In the genomic region with DNA sequence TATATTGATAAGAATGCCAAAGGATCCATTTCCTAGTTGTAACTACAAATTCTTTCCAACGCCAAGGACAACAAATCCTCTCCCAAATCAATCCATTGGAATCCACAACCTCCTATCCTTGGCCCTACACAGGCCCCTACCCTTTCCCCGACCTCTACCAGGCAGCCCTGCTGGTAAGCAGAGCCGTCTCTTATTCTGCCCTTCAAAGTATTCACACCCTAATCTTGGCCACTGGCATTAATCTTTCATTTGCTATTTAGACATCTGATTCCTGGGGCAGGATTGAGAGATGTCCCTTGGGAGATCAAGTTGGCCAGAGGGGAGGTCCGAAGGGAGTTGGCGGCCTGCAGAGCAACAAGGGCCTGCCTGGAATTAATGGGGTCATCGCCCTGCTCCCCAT, we compare ENCODE assay signal across 21 cellular contexts.
DNase-seq lines count a peak whose midpoint lies in the region; ATAC-seq and TF ChIP-seq lines count a peak whose summit lies in the region.
"Had no signal": no experiment of that assay in that cellular context is flagged by ENCODE, and none has a peak within 500 bp of the region (broad histone marks: within the 10 kb centered on the region; RNA-seq: fewer than 3 reads in every experiment).

No MANE protein-coding gene starts in this region.

- H3K27me3 ChIP-seq in psoas muscle (ENCODE audit: insufficient read depth in 3 of 3, low read length in 2 of 3): no peaks in the 10 kb centered on the region
- no peaks in the 10 kb centered on the region for H3K27me3 ChIP-seq in CD8-positive, alpha-beta T cell (ENCODE audit: insufficient read depth, low read length)

- H3K4me1 Mint-ChIP-seq in activated naive CD8-positive, alpha-beta T cell treated with anti-CD3 and anti-CD28 coated beads, Interleukin-2, amount 10 ng/mL, durations not matched to agents 7 days and 5 days: peaks cover 23% of the 10 kb centered on the region
- peaks cover 2% of the 10 kb centered on the region for H3K4me1 Mint-ChIP-seq in activated naive CD8-positive, alpha-beta T cell treated with anti-CD3 and anti-CD28 coated beads, Interleukin-2, amount 50 U/mL, for 24 hours
- H3K4me1 Mint-ChIP-seq in chondrocyte (ENCODE audit: low read depth): peaks cover 72% of the 10 kb centered on the region
- H3K4me1 Mint-ChIP-seq in CD8-positive, alpha-beta T cell (ENCODE audit: low read depth): peaks cover 4% of the 10 kb centered on the region
- H3K4me1 Mint-ChIP-seq: CD4-positive, CD25-positive, alpha-beta regulatory T cell had no signal

- H3K4me3 Mint-ChIP-seq in activated naive CD8-positive, alpha-beta T cell treated with anti-CD3 and anti-CD28 coated beads, Interleukin-2, amount 10 ng/mL, durations not matched to agents 7 days and 5 days: no peak overlapping the region
- H3K4me3 Mint-ChIP-seq in activated naive CD8-positive, alpha-beta T cell treated with anti-CD3 and anti-CD28 coated beads, Interleukin-2, amount 50 U/mL, for 24 hours: no peak overlapping the region
- H3K4me3 Mint-ChIP-seq in chondrocyte (ENCODE audit: unreplicated experiment): peak overlapping the region; percentile 26
- no peak overlapping the region for H3K4me3 Mint-ChIP-seq in CD8-positive, alpha-beta T cell
- H3K4me3 Mint-ChIP-seq: CD4-positive, CD25-positive, alpha-beta regulatory T cell; CD8-positive, alpha-beta memory T cell had no signal

- no peak for ATAC-seq in activated naive CD8-positive, alpha-beta T cell treated with anti-CD3 and anti-CD28 coated beads, Interleukin-2, amount 10 ng/mL, durations not matched to agents 7 days and 5 days (ENCODE audit: low read depth)
- no peak for ATAC-seq in activated naive CD8-positive, alpha-beta T cell treated with anti-CD3 and anti-CD28 coated beads, Interleukin-2, amount 50 U/mL, for 24 hours
- ATAC-seq in psoas muscle: peak; percentile 36 to 76 (median 64)
- no peak for ATAC-seq in CD8-positive, alpha-beta T cell
- no peak for ATAC-seq in HG03342 (IDR thresholded peaks at IDR 0.05; ENCODE audit: unreplicated experiment)
- ATAC-seq: A549, GM12878 had no signal

- no peaks in the 10 kb centered on the region for H3K36me3 ChIP-seq in psoas muscle (ENCODE audit: insufficient read depth in 1 of 2, low read depth in 1 of 2)
- H3K36me3 ChIP-seq in CD8-positive, alpha-beta T cell (ENCODE audit: insufficient read depth, low read length): no peaks in the 10 kb centered on the region

- TF ChIP-seq CTCF in chondrocyte (IDR thresholded peaks at IDR 0.05) (no peak), psoas muscle (IDR thresholded peaks at IDR 0.05) (no peak)
- no peak for TF ChIP-seq CTCF in CD8-positive, alpha-beta T cell (IDR thresholded peaks at IDR 0.05)

- no peak overlapping the region for H3K27ac ChIP-seq in psoas muscle
- no peak overlapping the region for H3K27ac ChIP-seq in CD8-positive, alpha-beta T cell (ENCODE audit: low read depth, low read length)
- H3K27ac ChIP-seq: A549, C4-2B, GM23248 had no signal

- CTCF ChIA-PET in CD8-positive, alpha-beta T cell (lab: Charles Lee): no interaction called here

- no peak for DNase-seq in activated naive CD8-positive, alpha-beta T cell treated with anti-CD3 and anti-CD28 coated beads, Interleukin-2, amount 10 ng/mL, durations not matched to agents 7 days and 5 days
- DNase-seq in activated naive CD8-positive, alpha-beta T cell treated with anti-CD3 and anti-CD28 coated beads, Interleukin-2, amount 50 U/mL, for 24 hours: no peak
- no peak for DNase-seq in chondrocyte (ENCODE audit: low spot score)
- no peak for DNase-seq in psoas muscle
- DNase-seq in CD8-positive, alpha-beta T cell: no peak
- DNase-seq in AG20443 (ENCODE audit: low spot score): no peak
- DNase-seq: 8988T; ACHN; CD4-positive, CD25-positive, alpha-beta regulatory T cell; CD8-positive, alpha-beta memory T cell; DMS 273 treated with DMSO at 0.1 percent for 48 hours; DMS79; EL; GDM1; GM23248; H7; HCEC 1CT had no signal

- H3K27ac Mint-ChIP-seq in activated naive CD8-positive, alpha-beta T cell treated with anti-CD3 and anti-CD28 coated beads, Interleukin-2, amount 10 ng/mL, durations not matched to agents 7 days and 5 days: peak overlapping the region; percentile 2
- no peak overlapping the region for H3K27ac Mint-ChIP-seq in activated naive CD8-positive, alpha-beta T cell treated with anti-CD3 and anti-CD28 coated beads, Interleukin-2, amount 50 U/mL, for 24 hours
- H3K27ac Mint-ChIP-seq in chondrocyte (ENCODE audit: unreplicated experiment): no peak overlapping the region
- H3K27ac Mint-ChIP-seq in CD8-positive, alpha-beta T cell: no peak overlapping the region
- H3K27ac Mint-ChIP-seq: CD4-positive, CD25-positive, alpha-beta regulatory T cell had no signal

- WGBS in psoas muscle, 3 donors: 28 to 49% (median 37%) methylated on average over 6 of the region's 6 CpGs

- peaks cover 11% of the 10 kb centered on the region for H3K27me3 Mint-ChIP-seq in activated naive CD8-positive, alpha-beta T cell treated with anti-CD3 and anti-CD28 coated beads, Interleukin-2, amount 10 ng/mL, durations not matched to agents 7 days and 5 days
- H3K27me3 Mint-ChIP-seq in activated naive CD8-positive, alpha-beta T cell treated with anti-CD3 and anti-CD28 coated beads, Interleukin-2, amount 50 U/mL, for 24 hours: no peaks in the 10 kb centered on the region
- H3K27me3 Mint-ChIP-seq in chondrocyte (ENCODE audit: low read depth): no peaks in the 10 kb centered on the region
- no peaks in the 10 kb centered on the region for H3K27me3 Mint-ChIP-seq in CD8-positive, alpha-beta T cell (ENCODE audit: low read depth)
- H3K27me3 Mint-ChIP-seq: CD8-positive, alpha-beta memory T cell had no signal

- H3K9me3 Mint-ChIP-seq in activated naive CD8-positive, alpha-beta T cell treated with anti-CD3 and anti-CD28 coated beads, Interleukin-2, amount 10 ng/mL, durations not matched to agents 7 days and 5 days: peaks cover 3% of the 10 kb centered on the region
- no peaks in the 10 kb centered on the region for H3K9me3 Mint-ChIP-seq in activated naive CD8-positive, alpha-beta T cell treated with anti-CD3 and anti-CD28 coated beads, Interleukin-2, amount 50 U/mL, for 24 hours
- no peaks in the 10 kb centered on the region for H3K9me3 Mint-ChIP-seq in chondrocyte (ENCODE audit: low read depth)
- H3K9me3 Mint-ChIP-seq in CD8-positive, alpha-beta T cell: no peaks in the 10 kb centered on the region
- H3K9me3 Mint-ChIP-seq: CD4-positive, CD25-positive, alpha-beta regulatory T cell had no signal

- no peaks in the 10 kb centered on the region for H3K9me3 ChIP-seq in psoas muscle
- no peaks in the 10 kb centered on the region for H3K9me3 ChIP-seq in CD8-positive, alpha-beta T cell (ENCODE audit: low read length)
- H3K9me3 ChIP-seq: A549 had no signal

- peaks cover 3% of the 10 kb centered on the region for H3K4me1 ChIP-seq in psoas muscle
- H3K4me1 ChIP-seq in CD8-positive, alpha-beta T cell (ENCODE audit: insufficient read depth, low read length): no peaks in the 10 kb centered on the region
- H3K4me1 ChIP-seq: A549 had no signal

- H3K36me3 Mint-ChIP-seq in activated naive CD8-positive, alpha-beta T cell treated with anti-CD3 and anti-CD28 coated beads, Interleukin-2, amount 10 ng/mL, durations not matched to agents 7 days and 5 days: peaks cover 38% of the 10 kb centered on the region
- H3K36me3 Mint-ChIP-seq in activated naive CD8-positive, alpha-beta T cell treated with anti-CD3 and anti-CD28 coated beads, Interleukin-2, amount 50 U/mL, for 24 hours (ENCODE audit: low read depth): no peaks in the 10 kb centered on the region
- no peaks in the 10 kb centered on the region for H3K36me3 Mint-ChIP-seq in chondrocyte (ENCODE audit: low read depth)
- no peaks in the 10 kb centered on the region for H3K36me3 Mint-ChIP-seq in CD8-positive, alpha-beta T cell
- H3K36me3 Mint-ChIP-seq: CD4-positive, CD25-positive, alpha-beta regulatory T cell; CD8-positive, alpha-beta memory T cell had no signal

- H3K4me3 ChIP-seq in psoas muscle: no peak overlapping the region
- no peak overlapping the region for H3K4me3 ChIP-seq in CD8-positive, alpha-beta T cell (ENCODE audit: low read depth, low read length)
- H3K4me3 ChIP-seq: A549, GM12878, GM23248 had no signal

- intact Hi-C loops in psoas muscle (cut with DNase I): no loop called here
- intact Hi-C loops in CD8-positive, alpha-beta T cell (cut with DNase I, micrococcal nuclease): no loop called here

- POLR2A ChIA-PET in activated naive CD8-positive, alpha-beta T cell treated with anti-CD3 and anti-CD28 coated beads, Interleukin-2, amount 10 ng/mL, durations not matched to agents 7 days and 5 days (lab: Charles Lee): no interaction called here
- POLR2A ChIA-PET in CD8-positive, alpha-beta T cell (lab: Charles Lee): no interaction called here

Comparison
In these comparisons a context has a peak if more than half of its experiments do, and no peak if none do; other contexts are left out.
1. ATAC-seq: peak in psoas muscle (4 of 4); none in activated naive CD8-positive, alpha-beta T cell treated with anti-CD3 and anti-CD28 coated beads, Interleukin-2, amount 10 ng/mL, durations not matched to agents 7 days and 5 days (single experiment), activated naive CD8-positive, alpha-beta T cell treated with anti-CD3 and anti-CD28 coated beads, Interleukin-2, amount 50 U/mL, for 24 hours (single experiment), CD8-positive, alpha-beta T cell (single experiment) and HG03342 (single experiment).